ENCODE assay signal across 3 cellular contexts in the genomic region with DNA sequence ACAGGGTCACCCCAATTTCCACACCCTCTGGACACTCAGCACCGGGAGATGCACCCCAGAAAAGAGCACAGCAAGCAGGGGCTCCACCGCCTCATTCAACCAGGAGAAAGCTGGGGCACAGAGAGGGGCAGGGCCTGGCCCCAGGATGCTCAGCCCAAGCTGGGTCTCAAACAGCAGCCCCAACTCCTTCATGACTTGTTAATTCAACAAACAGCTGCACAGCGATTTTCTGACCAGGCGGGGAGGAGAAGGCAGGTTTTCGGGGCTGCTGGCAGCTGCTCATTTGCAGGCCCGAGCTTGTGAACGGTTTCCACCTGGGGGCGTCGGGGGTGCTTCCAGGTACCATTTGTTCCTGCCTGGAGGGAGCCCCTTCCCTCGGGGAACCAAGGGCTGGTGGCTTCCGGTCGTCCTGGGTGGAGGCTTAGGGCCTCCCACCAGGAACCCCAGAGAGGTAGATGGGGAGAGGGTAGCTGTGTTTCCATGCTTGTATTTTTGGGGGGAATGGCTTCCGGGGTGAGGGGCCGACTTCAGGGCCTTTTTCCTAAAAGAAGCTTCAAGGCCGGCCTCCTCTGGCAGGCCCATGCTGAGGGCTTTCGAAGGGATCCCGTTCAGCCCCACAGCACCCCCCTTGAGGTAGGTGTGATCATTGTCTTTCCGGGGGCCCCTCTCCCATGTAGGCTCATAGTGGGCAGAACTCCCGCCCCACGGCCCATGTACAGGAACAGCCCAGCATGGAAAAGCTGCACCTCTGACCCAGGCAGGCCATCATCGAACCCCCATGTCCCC.
TF ChIP-seq lines count a peak whose summit lies in the region.

No MANE protein-coding gene starts in this region.

TF ChIP-seq in GM23338, 12 proteins besides CTCF, POLR2A, EP300 and RAD21 (continues in another document):
- TF ChIP-seq JUNB (IDR thresholded peaks at IDR 0.05; ENCODE audit: unreplicated experiment): no peak
- no peak for TF ChIP-seq EZH2phosphoT487 (IDR thresholded peaks at IDR 0.05; ENCODE audit: unreplicated experiment)
- TF ChIP-seq, protein P1, sequence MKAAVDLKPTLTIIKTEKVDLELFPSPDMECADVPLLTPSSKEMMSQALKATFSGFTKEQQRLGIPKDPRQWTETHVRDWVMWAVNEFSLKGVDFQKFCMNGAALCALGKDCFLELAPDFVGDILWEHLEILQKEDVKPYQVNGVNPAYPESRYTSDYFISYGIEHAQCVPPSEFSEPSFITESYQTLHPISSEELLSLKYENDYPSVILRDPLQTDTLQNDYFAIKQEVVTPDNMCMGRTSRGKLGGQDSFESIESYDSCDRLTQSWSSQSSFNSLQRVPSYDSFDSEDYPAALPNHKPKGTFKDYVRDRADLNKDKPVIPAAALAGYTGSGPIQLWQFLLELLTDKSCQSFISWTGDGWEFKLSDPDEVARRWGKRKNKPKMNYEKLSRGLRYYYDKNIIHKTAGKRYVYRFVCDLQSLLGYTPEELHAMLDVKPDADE (IDR thresholded peaks at IDR 0.05): no peak
- TF ChIP-seq EZH2 (IDR thresholded peaks at IDR 0.05; ENCODE audit: low read depth, unreplicated experiment): no peak
- TF ChIP-seq, protein P2, sequence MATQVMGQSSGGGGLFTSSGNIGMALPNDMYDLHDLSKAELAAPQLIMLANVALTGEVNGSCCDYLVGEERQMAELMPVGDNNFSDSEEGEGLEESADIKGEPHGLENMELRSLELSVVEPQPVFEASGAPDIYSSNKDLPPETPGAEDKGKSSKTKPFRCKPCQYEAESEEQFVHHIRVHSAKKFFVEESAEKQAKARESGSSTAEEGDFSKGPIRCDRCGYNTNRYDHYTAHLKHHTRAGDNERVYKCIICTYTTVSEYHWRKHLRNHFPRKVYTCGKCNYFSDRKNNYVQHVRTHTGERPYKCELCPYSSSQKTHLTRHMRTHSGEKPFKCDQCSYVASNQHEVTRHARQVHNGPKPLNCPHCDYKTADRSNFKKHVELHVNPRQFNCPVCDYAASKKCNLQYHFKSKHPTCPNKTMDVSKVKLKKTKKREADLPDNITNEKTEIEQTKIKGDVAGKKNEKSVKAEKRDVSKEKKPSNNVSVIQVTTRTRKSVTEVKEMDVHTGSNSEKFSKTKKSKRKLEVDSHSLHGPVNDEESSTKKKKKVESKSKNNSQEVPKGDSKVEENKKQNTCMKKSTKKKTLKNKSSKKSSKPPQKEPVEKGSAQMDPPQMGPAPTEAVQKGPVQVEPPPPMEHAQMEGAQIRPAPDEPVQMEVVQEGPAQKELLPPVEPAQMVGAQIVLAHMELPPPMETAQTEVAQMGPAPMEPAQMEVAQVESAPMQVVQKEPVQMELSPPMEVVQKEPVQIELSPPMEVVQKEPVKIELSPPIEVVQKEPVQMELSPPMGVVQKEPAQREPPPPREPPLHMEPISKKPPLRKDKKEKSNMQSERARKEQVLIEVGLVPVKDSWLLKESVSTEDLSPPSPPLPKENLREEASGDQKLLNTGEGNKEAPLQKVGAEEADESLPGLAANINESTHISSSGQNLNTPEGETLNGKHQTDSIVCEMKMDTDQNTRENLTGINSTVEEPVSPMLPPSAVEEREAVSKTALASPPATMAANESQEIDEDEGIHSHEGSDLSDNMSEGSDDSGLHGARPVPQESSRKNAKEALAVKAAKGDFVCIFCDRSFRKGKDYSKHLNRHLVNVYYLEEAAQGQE (IDR thresholded peaks at IDR 0.05; ENCODE audit: unreplicated experiment): no peak
- TF ChIP-seq ZNF331 (CRISPR knock-in tag; IDR thresholded peaks at IDR 0.05; ENCODE audit: low read depth): no peak
- TF ChIP-seq ZNF114 (CRISPR knock-in tag; IDR thresholded peaks at IDR 0.05): no peak
- no peak for TF ChIP-seq NANOG (IDR thresholded peaks at IDR 0.05; ENCODE audit: borderline replicate concordance)

TF ChIP-seq in H1, 55 proteins besides CTCF, POLR2A, EP300 and RAD21:
- TF ChIP-seq JUN (IDR thresholded peaks at IDR 0.05; ENCODE audit: low read depth, low read length) (no peak), TBP (IDR thresholded peaks at IDR 0.05; ENCODE audit: low read depth, low read length) (no peak), RBBP5 (IDR thresholded peaks at IDR 0.05; ENCODE audit: borderline replicate concordance, low read depth, low read length) (no peak), TEAD4 (IDR thresholded peaks at IDR 0.05; ENCODE audit: low read depth, low read length) (no peak), YY1 (IDR thresholded peaks at IDR 0.05; ENCODE audit: low read depth, low read length) (no peak)

TF ChIP-seq in SK-N-SH, 30 proteins besides CTCF, POLR2A, EP300 and RAD21:
- TF ChIP-seq, protein P3, sequence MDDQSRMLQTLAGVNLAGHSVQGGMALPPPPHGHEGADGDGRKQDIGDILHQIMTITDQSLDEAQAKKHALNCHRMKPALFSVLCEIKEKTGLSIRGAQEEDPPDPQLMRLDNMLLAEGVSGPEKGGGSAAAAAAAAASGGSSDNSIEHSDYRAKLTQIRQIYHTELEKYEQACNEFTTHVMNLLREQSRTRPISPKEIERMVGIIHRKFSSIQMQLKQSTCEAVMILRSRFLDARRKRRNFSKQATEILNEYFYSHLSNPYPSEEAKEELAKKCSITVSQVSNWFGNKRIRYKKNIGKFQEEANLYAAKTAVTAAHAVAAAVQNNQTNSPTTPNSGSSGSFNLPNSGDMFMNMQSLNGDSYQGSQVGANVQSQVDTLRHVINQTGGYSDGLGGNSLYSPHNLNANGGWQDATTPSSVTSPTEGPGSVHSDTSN (IDR thresholded peaks at IDR 0.05): no peak
- no peak for TF ChIP-seq CHD2 (IDR thresholded peaks at IDR 0.05; ENCODE audit: low read length, partially characterized antibody)
- TF ChIP-seq GATA2 (CRISPR knock-in tag; IDR thresholded peaks at IDR 0.05): no peak
- no peak for TF ChIP-seq NRF1 (IDR thresholded peaks at IDR 0.05; ENCODE audit: low read depth, low read length)
- TF ChIP-seq YY1 (IDR thresholded peaks at IDR 0.05; ENCODE audit: low read depth): no peak
- TF ChIP-seq, protein P4, sequence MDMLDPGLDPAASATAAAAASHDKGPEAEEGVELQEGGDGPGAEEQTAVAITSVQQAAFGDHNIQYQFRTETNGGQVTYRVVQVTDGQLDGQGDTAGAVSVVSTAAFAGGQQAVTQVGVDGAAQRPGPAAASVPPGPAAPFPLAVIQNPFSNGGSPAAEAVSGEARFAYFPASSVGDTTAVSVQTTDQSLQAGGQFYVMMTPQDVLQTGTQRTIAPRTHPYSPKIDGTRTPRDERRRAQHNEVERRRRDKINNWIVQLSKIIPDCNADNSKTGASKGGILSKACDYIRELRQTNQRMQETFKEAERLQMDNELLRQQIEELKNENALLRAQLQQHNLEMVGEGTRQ (IDR thresholded peaks at IDR 0.05; ENCODE audit: borderline replicate concordance, low read depth, low read length): no peak
- no peak for TF ChIP-seq POLR2AphosphoS5 (IDR thresholded peaks at IDR 0.05; ENCODE audit: low read depth, low read length)
- TF ChIP-seq, protein P2 (IDR thresholded peaks at IDR 0.05; ENCODE audit: low read depth, low read length): no peak
